In genomic region chr15:77870195-77871065, GRCh38 we compare ENCODE assay signal across 8 cellular contexts.
DNase-seq lines count a peak whose midpoint lies in the region; ATAC-seq and TF ChIP-seq lines count a peak whose summit lies in the region.

No MANE protein-coding gene starts in this region.

- no peaks in the 10 kb centered on the region for H3K27me3 ChIP-seq in Peyer's patch

- no peaks in the 10 kb centered on the region for H3K36me3 Mint-ChIP-seq in activated naive CD8-positive, alpha-beta T cell treated with anti-CD3 and anti-CD28 coated beads, Interleukin-2, amount 10 ng/mL, durations not matched to agents 7 days and 5 days

- no peaks in the 10 kb centered on the region for H3K4me1 ChIP-seq in Peyer's patch

- H3K4me3 ChIP-seq in Peyer's patch: no peak overlapping the region

- TF ChIP-seq POLR2A in Peyer's patch (IDR thresholded peaks at IDR 0.05): no peak

- peak; percentile 49 to 89 (median 84) for TF ChIP-seq CTCF in Peyer's patch (IDR thresholded peaks at IDR 0.05)

- H3K4me3 Mint-ChIP-seq in activated naive CD8-positive, alpha-beta T cell treated with anti-CD3 and anti-CD28 coated beads, Interleukin-2, amount 10 ng/mL, durations not matched to agents 7 days and 5 days: no peak overlapping the region

- H3K4me1 Mint-ChIP-seq in activated naive CD8-positive, alpha-beta T cell treated with anti-CD3 and anti-CD28 coated beads, Interleukin-2, amount 10 ng/mL, durations not matched to agents 7 days and 5 days: no peaks in the 10 kb centered on the region

- POLR2A ChIA-PET in activated naive CD8-positive, alpha-beta T cell treated with anti-CD3 and anti-CD28 coated beads, Interleukin-2, amount 10 ng/mL, durations not matched to agents 7 days and 5 days (lab: Charles Lee): no interaction called here

- no peak overlapping the region for H3K27ac ChIP-seq in Peyer's patch

- no peaks in the 10 kb centered on the region for H3K9me3 Mint-ChIP-seq in activated naive CD8-positive, alpha-beta T cell treated with anti-CD3 and anti-CD28 coated beads, Interleukin-2, amount 10 ng/mL, durations not matched to agents 7 days and 5 days

- H3K36me3 ChIP-seq in Peyer's patch: no peaks in the 10 kb centered on the region

- H3K27me3 Mint-ChIP-seq in activated naive CD8-positive, alpha-beta T cell treated with anti-CD3 and anti-CD28 coated beads, Interleukin-2, amount 10 ng/mL, durations not matched to agents 7 days and 5 days: no peaks in the 10 kb centered on the region

- H3K9me3 ChIP-seq in Peyer's patch: no peaks in the 10 kb centered on the region

- no peak overlapping the region for H3K27ac Mint-ChIP-seq in activated naive CD8-positive, alpha-beta T cell treated with anti-CD3 and anti-CD28 coated beads, Interleukin-2, amount 10 ng/mL, durations not matched to agents 7 days and 5 days

- intact Hi-C loops in left ventricle myocardium superior (cut with micrococcal nuclease): no loop called here

- DNase-seq in ELF-1 (ENCODE audit: low read depth, low spot score) (peak; percentile 92), Peyer's patch (peak; percentile 34 to 83 (median 82)), left ventricle myocardium superior (peak; percentile 60), renal cortical epithelial cell (ENCODE audit: low read depth) (peak; percentile 52)
- peak; percentile 56 for DNase-seq in activated naive CD8-positive, alpha-beta T cell treated with anti-CD3 and anti-CD28 coated beads, Interleukin-2, amount 10 ng/mL, durations not matched to agents 7 days and 5 days
- DNase-seq in effector CD8-positive, alpha-beta T cell (lab: John Stamatoyannopoulos, UW): no peak

- ATAC-seq in HG03175 (IDR thresholded peaks at IDR 0.05; ENCODE audit: unreplicated experiment): peak; percentile 65
- peak; percentile 52 for ATAC-seq in activated naive CD8-positive, alpha-beta T cell treated with anti-CD3 and anti-CD28 coated beads, Interleukin-2, amount 10 ng/mL, durations not matched to agents 7 days and 5 days (ENCODE audit: low read depth)
- ATAC-seq in left ventricle myocardium superior: peak; percentile 72
- no peak for ATAC-seq in activated CD4-positive, CD25-positive, alpha-beta regulatory T cell treated with anti-CD3 and anti-CD28 coated beads, Interleukin-2, amount 50 U/mL, for 24 hours

Comparison
In these comparisons a context has a peak if more than half of its experiments do, and no peak if none do; other contexts are left out.
1. ATAC-seq: peak in HG03175 (single experiment), activated naive CD8-positive, alpha-beta T cell treated with anti-CD3 and anti-CD28 coated beads, Interleukin-2, amount 10 ng/mL, durations not matched to agents 7 days and 5 days (single experiment) and left ventricle myocardium superior (single experiment); none in activated CD4-positive, CD25-positive, alpha-beta regulatory T cell treated with anti-CD3 and anti-CD28 coated beads, Interleukin-2, amount 50 U/mL, for 24 hours (0 of 2).